ENCODE assay signal across 25 cellular contexts in genomic region chr4:80542747-80543146, GRCh38.
"Had no signal": no experiment of that assay in that cellular context is flagged by ENCODE, and none has a peak within 500 bp of the region (broad histone marks: within the 10 kb centered on the region; RNA-seq: fewer than 3 reads in every experiment).

No MANE protein-coding gene starts in this region.

- H3K27ac Mint-ChIP-seq: activated CD4-positive, alpha-beta memory T cell treated with anti-CD3 and anti-CD28 coated beads, Interleukin-2, amount 10 ng/mL, durations not matched to agents 7 days and 5 days; activated CD4-positive, alpha-beta T cell treated with anti-CD3 and anti-CD28 coated beads, Interleukin-2, amount 10 ng/mL, durations not matched to agents 7 days and 5 days; activated naive CD4-positive, alpha-beta T cell treated with anti-CD3 and anti-CD28 coated beads, Interleukin-2, amount 10 ng/mL, durations not matched to agents 7 days and 5 days; activated naive CD4-positive, alpha-beta T cell treated with anti-CD3 and anti-CD28 coated beads, Interleukin-2, amount 50 U/mL, for 72 hours; activated T-cell treated with anti-CD3 and anti-CD28 coated beads, Interleukin-2, amount 50 U/mL, for 24 hours; activated T-cell treated with anti-CD3 and anti-CD28 coated beads, Interleukin-2, amount 50 U/mL, for 72 hours had no signal

- H3K36me3 ChIP-seq: adrenal gland, esophagus squamous epithelium, gastroesophageal sphincter, heart right ventricle had no signal

- H3K36me3 Mint-ChIP-seq: activated naive CD4-positive, alpha-beta T cell treated with anti-CD3 and anti-CD28 coated beads, Interleukin-2, amount 10 ng/mL, durations not matched to agents 7 days and 5 days had no signal

- ATAC-seq: activated naive CD4-positive, alpha-beta T cell treated with anti-CD3 and anti-CD28 coated beads, Interleukin-2, amount 50 U/mL, for 72 hours; activated T-cell treated with anti-CD3 and anti-CD28 coated beads, Interleukin-2, amount 50 U/mL, for 72 hours; body of pancreas; gastroesophageal sphincter; heart right ventricle had no signal

- H3K9me3 ChIP-seq: adrenal gland, body of pancreas, esophagus squamous epithelium, gastroesophageal sphincter, heart right ventricle had no signal

- DNase-seq: activated CD4-positive, alpha-beta memory T cell treated with anti-CD3 and anti-CD28 coated beads, Interleukin-2, amount 10 ng/mL, durations not matched to agents 7 days and 5 days; activated CD4-positive, alpha-beta T cell treated with anti-CD3 and anti-CD28 coated beads for 1 hour; activated CD4-positive, alpha-beta T cell treated with anti-CD3 and anti-CD28 coated beads for 4 hours; activated CD4-positive, alpha-beta T cell treated with anti-CD3 and anti-CD28 coated beads, Interleukin-2, amount 10 ng/mL, durations not matched to agents 7 days and 5 days; activated CD4-positive, alpha-beta T cell treated with anti-CD3 and anti-CD28 coated beads, Interleukin-2, amount 50 U/mL, for 4 hours; activated CD8-positive, alpha-beta memory T cell treated with anti-CD3 and anti-CD28 coated beads, Interleukin-2, amount 50 U/mL, for 48 hours; activated gamma-delta T cell; activated naive CD4-positive, alpha-beta T cell; activated naive CD4-positive, alpha-beta T cell treated with anti-CD3 and anti-CD28 coated beads, Interleukin-2, amount 10 ng/mL, durations not matched to agents 7 days and 5 days; activated T-cell treated with anti-CD3 and anti-CD28 coated beads for 4 hours; activated T-cell treated with anti-CD3 and anti-CD28 coated beads, Interleukin-2, amount 50 U/mL, for 24 hours; activated T-cell treated with anti-CD3 and anti-CD28 coated beads, Interleukin-2, amount 50 U/mL, for 72 hours; adrenal gland; amygdala; aorta; body of pancreas; caudate nucleus; effector CD8-positive, alpha-beta T cell; esophagus squamous epithelium; foreskin melanocyte; heart right ventricle; T-helper 2 cell had no signal

- H3K27me3 ChIP-seq: adrenal gland, body of pancreas, esophagus squamous epithelium, gastroesophageal sphincter, heart right ventricle had no signal

- H3K9me3 Mint-ChIP-seq: activated CD4-positive, alpha-beta memory T cell treated with anti-CD3 and anti-CD28 coated beads, Interleukin-2, amount 10 ng/mL, durations not matched to agents 7 days and 5 days; activated CD4-positive, alpha-beta T cell treated with anti-CD3 and anti-CD28 coated beads, Interleukin-2, amount 10 ng/mL, durations not matched to agents 7 days and 5 days had no signal

- H3K4me3 Mint-ChIP-seq: activated CD4-positive, alpha-beta memory T cell treated with anti-CD3 and anti-CD28 coated beads, Interleukin-2, amount 10 ng/mL, durations not matched to agents 7 days and 5 days; activated CD4-positive, alpha-beta T cell treated with anti-CD3 and anti-CD28 coated beads, Interleukin-2, amount 10 ng/mL, durations not matched to agents 7 days and 5 days; activated naive CD4-positive, alpha-beta T cell treated with anti-CD3 and anti-CD28 coated beads, Interleukin-2, amount 10 ng/mL, durations not matched to agents 7 days and 5 days; activated T-cell treated with anti-CD3 and anti-CD28 coated beads, Interleukin-2, amount 50 U/mL, for 24 hours; activated T-cell treated with anti-CD3 and anti-CD28 coated beads, Interleukin-2, amount 50 U/mL, for 72 hours had no signal

- H3K4me3 ChIP-seq: adrenal gland, body of pancreas, esophagus squamous epithelium, gastroesophageal sphincter, heart right ventricle had no signal

- H3K4me1 ChIP-seq: adrenal gland, body of pancreas, esophagus squamous epithelium, gastroesophageal sphincter, heart right ventricle had no signal

- H3K27ac ChIP-seq: adrenal gland, body of pancreas, epithelial cell of prostate, esophagus squamous epithelium, gastroesophageal sphincter, heart right ventricle had no signal
